In the genomic region with DNA sequence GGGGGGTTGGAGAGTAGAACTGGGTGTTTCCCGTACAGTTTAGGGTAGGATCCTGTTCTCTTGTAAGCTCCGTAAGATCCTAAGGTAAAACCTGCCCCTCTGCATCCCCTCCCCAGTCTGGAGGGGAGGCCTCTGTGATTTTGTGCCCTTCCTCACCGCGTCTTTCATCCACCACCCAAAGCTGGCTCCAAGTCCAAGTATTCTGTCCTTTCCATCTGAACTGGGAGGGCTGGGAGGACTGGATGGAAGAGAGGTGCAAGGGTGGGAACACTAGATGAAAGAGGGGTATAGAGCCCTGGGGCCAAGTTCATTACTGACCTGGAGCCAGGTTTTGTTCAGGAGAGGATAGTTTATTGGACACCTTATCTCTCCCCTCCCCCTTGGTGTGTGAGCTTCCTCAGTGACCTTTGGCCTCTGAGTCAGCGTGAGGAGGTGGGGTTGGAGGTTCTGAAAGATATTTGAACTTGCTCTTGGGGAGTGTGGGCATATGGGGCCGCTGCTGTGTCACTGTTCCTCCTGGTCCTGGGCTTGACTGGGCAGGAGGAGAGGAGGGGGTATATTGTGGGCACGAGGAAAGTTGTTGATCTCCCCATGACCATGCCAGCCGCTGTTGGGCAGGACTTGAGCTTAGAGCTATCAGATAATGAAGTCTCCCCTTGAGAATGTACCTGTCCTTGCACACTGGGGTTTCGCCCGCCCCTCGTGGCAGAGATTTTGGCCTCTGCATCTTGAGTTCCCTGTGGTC, we compare ENCODE assay signal across 1 cellular context.
TF ChIP-seq lines count a peak whose summit lies in the region.

No MANE protein-coding gene starts in this region.

TF ChIP-seq in HepG2, 621 proteins besides CTCF, POLR2A, EP300 and RAD21 (continued from another document and continues in another):
- TF ChIP-seq, protein P1, sequence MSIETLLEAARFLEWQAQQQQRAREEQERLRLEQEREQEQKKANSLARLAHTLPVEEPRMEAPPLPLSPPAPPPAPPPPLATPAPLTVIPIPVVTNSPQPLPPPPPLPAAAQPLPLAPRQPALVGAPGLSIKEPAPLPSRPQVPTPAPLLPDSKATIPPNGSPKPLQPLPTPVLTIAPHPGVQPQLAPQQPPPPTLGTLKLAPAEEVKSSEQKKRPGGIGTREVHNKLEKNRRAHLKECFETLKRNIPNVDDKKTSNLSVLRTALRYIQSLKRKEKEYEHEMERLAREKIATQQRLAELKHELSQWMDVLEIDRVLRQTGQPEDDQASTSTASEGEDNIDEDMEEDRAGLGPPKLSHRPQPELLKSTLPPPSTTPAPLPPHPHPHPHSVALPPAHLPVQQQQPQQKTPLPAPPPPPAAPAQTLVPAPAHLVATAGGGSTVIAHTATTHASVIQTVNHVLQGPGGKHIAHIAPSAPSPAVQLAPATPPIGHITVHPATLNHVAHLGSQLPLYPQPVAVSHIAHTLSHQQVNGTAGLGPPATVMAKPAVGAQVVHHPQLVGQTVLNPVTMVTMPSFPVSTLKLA (IDR thresholded peaks at IDR 0.05) = 0 out of 2 replicates have a peak, but pooled peaks have one; percentile 21
- TF ChIP-seq, protein P2, sequence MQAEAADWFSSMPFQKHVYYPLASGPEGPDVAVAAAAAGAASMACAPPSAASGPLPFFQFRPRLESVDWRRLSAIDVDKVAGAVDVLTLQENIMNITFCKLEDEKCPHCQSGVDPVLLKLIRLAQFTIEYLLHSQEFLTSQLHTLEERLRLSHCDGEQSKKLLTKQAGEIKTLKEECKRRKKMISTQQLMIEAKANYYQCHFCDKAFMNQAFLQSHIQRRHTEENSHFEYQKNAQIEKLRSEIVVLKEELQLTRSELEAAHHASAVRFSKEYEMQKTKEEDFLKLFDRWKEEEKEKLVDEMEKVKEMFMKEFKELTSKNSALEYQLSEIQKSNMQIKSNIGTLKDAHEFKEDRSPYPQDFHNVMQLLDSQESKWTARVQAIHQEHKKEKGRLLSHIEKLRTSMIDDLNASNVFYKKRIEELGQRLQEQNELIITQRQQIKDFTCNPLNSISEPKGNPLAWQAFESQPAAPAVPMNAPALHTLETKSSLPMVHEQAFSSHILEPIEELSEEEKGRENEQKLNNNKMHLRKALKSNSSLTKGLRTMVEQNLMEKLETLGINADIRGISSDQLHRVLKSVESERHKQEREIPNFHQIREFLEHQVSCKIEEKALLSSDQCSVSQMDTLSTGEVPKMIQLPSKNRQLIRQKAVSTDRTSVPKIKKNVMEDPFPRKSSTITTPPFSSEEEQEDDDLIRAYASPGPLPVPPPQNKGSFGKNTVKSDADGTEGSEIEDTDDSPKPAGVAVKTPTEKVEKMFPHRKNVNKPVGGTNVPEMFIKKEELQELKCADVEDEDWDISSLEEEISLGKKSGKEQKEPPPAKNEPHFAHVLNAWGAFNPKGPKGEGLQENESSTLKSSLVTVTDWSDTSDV (CRISPR knock-in tag; IDR thresholded peaks at IDR 0.05) = peak; percentile 70; the same call in 1 of the 2 replicates
- TF ChIP-seq RFX5 (IDR thresholded peaks at IDR 0.05; ENCODE audit: low read depth, low read length) (0 out of 2 replicates have a peak, but pooled peaks have one; percentile 17), NFE2L2 (IDR thresholded peaks at IDR 0.05; ENCODE audit: low read length) (peak; percentile 64; the same call in 1 of the 2 replicates), ZNF598 (CRISPR knock-in tag; IDR thresholded peaks at IDR 0.05; ENCODE audit: borderline replicate concordance) (peak; percentile 27; the same call in 1 of the 2 replicates), JUND (CRISPR knock-in tag; IDR thresholded peaks at IDR 0.05) (peak; percentile 99), SOX6 (IDR thresholded peaks at IDR 0.05) (no peak), SOX6 (CRISPR knock-in tag; IDR thresholded peaks at IDR 0.05) (peak; percentile 87), FOXC1 (CRISPR knock-in tag; IDR thresholded peaks at IDR 0.05; ENCODE audit: borderline replicate concordance) (no peak), ZNF260 (CRISPR knock-in tag; IDR thresholded peaks at IDR 0.05; ENCODE audit: borderline replicate concordance, low read depth) (no peak), JUN (CRISPR knock-in tag; IDR thresholded peaks at IDR 0.05) (peak; percentile 97), SIX4 (CRISPR knock-in tag; IDR thresholded peaks at IDR 0.05) (peak; percentile 75; the same call in 1 of the 2 replicates), ZSCAN9 (CRISPR knock-in tag; IDR thresholded peaks at IDR 0.05; ENCODE audit: borderline replicate concordance) (peak; percentile 94), ELF1 (CRISPR knock-in tag; IDR thresholded peaks at IDR 0.05) (peak; percentile 66), HDAC2 (CRISPR knock-in tag; IDR thresholded peaks at IDR 0.05) (peak; percentile 94), IRF2 (CRISPR knock-in tag; IDR thresholded peaks at IDR 0.05) (peak; percentile 74; the same call in 1 of the 2 replicates), ZFP1 (CRISPR knock-in tag; IDR thresholded peaks at IDR 0.05) (peak; percentile 85; the same call in 1 of the 2 replicates), GATA4 (IDR thresholded peaks at IDR 0.05; ENCODE audit: borderline replicate concordance, low read depth) (peak; percentile 58; the same call in 1 of the 2 replicates), YY1 (IDR thresholded peaks at IDR 0.05; ENCODE audit: insufficient read depth, insufficient replicate concordance, low read depth, low read length) (peak; percentile 38), HMG20A (CRISPR knock-in tag; IDR thresholded peaks at IDR 0.05; ENCODE audit: borderline replicate concordance) (peak; percentile 88)
- TF ChIP-seq, protein P3, sequence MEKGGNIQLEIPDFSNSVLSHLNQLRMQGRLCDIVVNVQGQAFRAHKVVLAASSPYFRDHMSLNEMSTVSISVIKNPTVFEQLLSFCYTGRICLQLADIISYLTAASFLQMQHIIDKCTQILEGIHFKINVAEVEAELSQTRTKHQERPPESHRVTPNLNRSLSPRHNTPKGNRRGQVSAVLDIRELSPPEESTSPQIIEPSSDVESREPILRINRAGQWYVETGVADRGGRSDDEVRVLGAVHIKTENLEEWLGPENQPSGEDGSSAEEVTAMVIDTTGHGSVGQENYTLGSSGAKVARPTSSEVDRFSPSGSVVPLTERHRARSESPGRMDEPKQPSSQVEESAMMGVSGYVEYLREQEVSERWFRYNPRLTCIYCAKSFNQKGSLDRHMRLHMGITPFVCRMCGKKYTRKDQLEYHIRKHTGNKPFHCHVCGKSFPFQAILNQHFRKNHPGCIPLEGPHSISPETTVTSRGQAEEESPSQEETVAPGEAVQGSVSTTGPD (CRISPR knock-in tag; IDR thresholded peaks at IDR 0.05) = no peak
- TF ChIP-seq, protein P4, sequence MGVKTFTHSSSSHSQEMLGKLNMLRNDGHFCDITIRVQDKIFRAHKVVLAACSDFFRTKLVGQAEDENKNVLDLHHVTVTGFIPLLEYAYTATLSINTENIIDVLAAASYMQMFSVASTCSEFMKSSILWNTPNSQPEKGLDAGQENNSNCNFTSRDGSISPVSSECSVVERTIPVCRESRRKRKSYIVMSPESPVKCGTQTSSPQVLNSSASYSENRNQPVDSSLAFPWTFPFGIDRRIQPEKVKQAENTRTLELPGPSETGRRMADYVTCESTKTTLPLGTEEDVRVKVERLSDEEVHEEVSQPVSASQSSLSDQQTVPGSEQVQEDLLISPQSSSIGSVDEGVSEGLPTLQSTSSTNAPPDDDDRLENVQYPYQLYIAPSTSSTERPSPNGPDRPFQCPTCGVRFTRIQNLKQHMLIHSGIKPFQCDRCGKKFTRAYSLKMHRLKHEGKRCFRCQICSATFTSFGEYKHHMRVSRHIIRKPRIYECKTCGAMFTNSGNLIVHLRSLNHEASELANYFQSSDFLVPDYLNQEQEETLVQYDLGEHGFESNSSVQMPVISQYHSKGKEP (CRISPR knock-in tag; IDR thresholded peaks at IDR 0.05) = 0 out of 2 replicates have a peak, but pooled peaks have one; percentile 45
- TF ChIP-seq, protein P5, sequence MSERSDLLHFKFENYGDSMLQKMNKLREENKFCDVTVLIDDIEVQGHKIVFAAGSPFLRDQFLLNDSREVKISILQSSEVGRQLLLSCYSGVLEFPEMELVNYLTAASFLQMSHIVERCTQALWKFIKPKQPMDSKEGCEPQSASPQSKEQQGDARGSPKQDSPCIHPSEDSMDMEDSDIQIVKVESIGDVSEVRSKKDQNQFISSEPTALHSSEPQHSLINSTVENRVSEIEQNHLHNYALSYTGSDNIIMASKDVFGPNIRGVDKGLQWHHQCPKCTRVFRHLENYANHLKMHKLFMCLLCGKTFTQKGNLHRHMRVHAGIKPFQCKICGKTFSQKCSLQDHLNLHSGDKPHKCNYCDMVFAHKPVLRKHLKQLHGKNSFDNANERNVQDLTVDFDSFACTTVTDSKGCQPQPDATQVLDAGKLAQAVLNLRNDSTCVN (CRISPR knock-in tag; IDR thresholded peaks at IDR 0.05; ENCODE audit: borderline replicate concordance) = peak; percentile 80
- TF ChIP-seq, protein P6, sequence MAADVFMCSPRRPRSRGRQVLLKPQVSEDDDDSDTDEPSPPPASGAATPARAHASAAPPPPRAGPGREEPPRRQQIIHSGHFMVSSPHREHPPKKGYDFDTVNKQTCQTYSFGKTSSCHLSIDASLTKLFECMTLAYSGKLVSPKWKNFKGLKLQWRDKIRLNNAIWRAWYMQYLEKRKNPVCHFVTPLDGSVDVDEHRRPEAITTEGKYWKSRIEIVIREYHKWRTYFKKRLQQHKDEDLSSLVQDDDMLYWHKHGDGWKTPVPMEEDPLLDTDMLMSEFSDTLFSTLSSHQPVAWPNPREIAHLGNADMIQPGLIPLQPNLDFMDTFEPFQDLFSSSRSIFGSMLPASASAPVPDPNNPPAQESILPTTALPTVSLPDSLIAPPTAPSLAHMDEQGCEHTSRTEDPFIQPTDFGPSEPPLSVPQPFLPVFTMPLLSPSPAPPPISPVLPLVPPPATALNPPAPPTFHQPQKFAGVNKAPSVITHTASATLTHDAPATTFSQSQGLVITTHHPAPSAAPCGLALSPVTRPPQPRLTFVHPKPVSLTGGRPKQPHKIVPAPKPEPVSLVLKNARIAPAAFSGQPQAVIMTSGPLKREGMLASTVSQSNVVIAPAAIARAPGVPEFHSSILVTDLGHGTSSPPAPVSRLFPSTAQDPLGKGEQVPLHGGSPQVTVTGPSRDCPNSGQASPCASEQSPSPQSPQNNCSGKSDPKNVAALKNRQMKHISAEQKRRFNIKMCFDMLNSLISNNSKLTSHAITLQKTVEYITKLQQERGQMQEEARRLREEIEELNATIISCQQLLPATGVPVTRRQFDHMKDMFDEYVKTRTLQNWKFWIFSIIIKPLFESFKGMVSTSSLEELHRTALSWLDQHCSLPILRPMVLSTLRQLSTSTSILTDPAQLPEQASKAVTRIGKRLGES (CRISPR knock-in tag; IDR thresholded peaks at IDR 0.05; ENCODE audit: borderline replicate concordance) = no peak
- TF ChIP-seq, protein P7, sequence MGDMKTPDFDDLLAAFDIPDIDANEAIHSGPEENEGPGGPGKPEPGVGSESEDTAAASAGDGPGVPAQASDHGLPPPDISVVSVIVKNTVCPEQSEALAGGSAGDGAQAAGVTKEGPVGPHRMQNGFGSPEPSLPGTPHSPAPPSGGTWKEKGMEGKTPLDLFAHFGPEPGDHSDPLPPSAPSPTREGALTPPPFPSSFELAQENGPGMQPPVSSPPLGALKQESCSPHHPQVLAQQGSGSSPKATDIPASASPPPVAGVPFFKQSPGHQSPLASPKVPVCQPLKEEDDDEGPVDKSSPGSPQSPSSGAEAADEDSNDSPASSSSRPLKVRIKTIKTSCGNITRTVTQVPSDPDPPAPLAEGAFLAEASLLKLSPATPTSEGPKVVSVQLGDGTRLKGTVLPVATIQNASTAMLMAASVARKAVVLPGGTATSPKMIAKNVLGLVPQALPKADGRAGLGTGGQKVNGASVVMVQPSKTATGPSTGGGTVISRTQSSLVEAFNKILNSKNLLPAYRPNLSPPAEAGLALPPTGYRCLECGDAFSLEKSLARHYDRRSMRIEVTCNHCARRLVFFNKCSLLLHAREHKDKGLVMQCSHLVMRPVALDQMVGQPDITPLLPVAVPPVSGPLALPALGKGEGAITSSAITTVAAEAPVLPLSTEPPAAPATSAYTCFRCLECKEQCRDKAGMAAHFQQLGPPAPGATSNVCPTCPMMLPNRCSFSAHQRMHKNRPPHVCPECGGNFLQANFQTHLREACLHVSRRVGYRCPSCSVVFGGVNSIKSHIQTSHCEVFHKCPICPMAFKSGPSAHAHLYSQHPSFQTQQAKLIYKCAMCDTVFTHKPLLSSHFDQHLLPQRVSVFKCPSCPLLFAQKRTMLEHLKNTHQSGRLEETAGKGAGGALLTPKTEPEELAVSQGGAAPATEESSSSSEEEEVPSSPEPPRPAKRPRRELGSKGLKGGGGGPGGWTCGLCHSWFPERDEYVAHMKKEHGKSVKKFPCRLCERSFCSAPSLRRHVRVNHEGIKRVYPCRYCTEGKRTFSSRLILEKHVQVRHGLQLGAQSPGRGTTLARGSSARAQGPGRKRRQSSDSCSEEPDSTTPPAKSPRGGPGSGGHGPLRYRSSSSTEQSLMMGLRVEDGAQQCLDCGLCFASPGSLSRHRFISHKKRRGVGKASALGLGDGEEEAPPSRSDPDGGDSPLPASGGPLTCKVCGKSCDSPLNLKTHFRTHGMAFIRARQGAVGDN (CRISPR knock-in tag; IDR thresholded peaks at IDR 0.05) = peak; percentile 53
- TF ChIP-seq, protein P8, sequence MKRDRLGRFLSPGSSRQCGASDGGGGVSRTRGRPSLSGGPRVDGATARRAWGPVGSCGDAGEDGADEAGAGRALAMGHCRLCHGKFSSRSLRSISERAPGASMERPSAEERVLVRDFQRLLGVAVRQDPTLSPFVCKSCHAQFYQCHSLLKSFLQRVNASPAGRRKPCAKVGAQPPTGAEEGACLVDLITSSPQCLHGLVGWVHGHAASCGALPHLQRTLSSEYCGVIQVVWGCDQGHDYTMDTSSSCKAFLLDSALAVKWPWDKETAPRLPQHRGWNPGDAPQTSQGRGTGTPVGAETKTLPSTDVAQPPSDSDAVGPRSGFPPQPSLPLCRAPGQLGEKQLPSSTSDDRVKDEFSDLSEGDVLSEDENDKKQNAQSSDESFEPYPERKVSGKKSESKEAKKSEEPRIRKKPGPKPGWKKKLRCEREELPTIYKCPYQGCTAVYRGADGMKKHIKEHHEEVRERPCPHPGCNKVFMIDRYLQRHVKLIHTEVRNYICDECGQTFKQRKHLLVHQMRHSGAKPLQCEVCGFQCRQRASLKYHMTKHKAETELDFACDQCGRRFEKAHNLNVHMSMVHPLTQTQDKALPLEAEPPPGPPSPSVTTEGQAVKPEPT (CRISPR knock-in tag; IDR thresholded peaks at IDR 0.05; ENCODE audit: low read depth) = 0 out of 2 replicates have a peak, but pooled peaks have one; percentile 22
